ENCODE assay signal across 8 cellular contexts in the genomic region with DNA sequence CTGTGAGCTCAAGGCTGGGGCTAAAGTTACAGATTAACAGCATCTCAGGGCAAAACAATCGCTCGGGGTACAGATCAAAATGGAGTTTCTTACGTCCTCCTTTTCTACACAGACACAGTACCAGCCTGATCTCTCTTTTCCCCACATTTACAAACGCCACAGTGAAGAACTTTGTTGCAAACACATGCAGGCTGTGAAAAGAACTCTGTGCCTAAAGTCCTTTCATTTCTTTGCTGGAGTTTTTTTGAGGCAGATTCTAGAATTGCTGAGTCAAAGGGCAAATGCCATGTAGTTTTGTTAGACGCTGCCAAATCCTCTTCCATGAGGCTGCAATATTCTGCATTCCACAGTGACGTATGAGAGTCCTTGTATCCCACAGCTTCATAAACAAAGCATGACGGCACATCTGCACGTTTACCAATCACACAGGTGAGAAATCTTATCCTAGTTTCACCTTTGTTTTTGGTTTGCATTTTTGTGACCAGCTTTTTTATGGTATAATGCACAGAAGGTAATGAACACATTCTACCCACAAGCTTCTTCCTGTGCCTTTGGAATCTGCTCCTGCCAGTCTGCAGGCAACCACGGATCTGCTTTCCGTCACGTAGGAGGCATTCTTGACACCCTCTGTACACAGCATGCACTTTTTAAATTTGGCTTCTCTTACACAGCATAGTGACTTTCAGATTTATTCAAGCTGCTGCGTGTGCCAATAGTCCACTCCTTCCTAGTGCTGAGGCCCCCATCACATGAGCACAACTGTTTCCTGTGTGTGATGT. TPM values are rescaled to one million over a fixed set of nuclear protein-coding genes. Genes with fewer than 3 reads are reported as not detected.
A peak's percentile ranks its signal among the peaks of the same experiment; 100 is the strongest.
DNase-seq lines count a peak whose midpoint lies in the region; ATAC-seq and TF ChIP-seq lines count a peak whose summit lies in the region.

No MANE protein-coding gene starts in this region.

- no peak overlapping the region for H4K91ac ChIP-seq in neuronal stem cell (ENCODE audit: low read depth, low read length, poor library complexity)

- no peak for ATAC-seq in HG02588 (IDR thresholded peaks at IDR 0.05; ENCODE audit: unreplicated experiment)

- peak in 1 of 2 donors; percentile 42 for TF ChIP-seq EP300 in tibial nerve (IDR thresholded peaks at IDR 0.05)

- H3K27ac ChIP-seq in neuronal stem cell (replicated peaks; ENCODE audit: low read length) (no peak overlapping the region), tibial nerve (peak overlapping the region in 1 of 4 donors; percentile 59)

- H2BK5ac ChIP-seq in neuronal stem cell (ENCODE audit: low read length): no peak overlapping the region

- H2BK120ac ChIP-seq in neuronal stem cell (ENCODE audit: low read depth, low read length): no peak overlapping the region

- H3K4me3 ChIP-seq in AG10803 (ENCODE audit: low read length) (no peak overlapping the region; the same call in 1 of the 2 replicates), neuronal stem cell (ENCODE audit: low read length in 2 of 2) (no peak overlapping the region), tibial nerve (no peak overlapping the region)

- no peaks in the 10 kb centered on the region for H3K27me3 ChIP-seq in neuronal stem cell (ENCODE audit: control insufficient read depth in 3 of 3, insufficient read depth in 3 of 3, low read depth in 1 of 3, low read length in 3 of 3)
- H3K27me3 ChIP-seq in tibial nerve: no peaks in the 10 kb centered on the region

- peaks cover 0 to 3% of the 10 kb centered on the region in 2 donors for H3K9me3 ChIP-seq in neuronal stem cell (replicated peaks in 1 of 2; ENCODE audit: control insufficient read depth in 2 of 2, insufficient read depth in 1 of 2, low read depth in 1 of 2, low read length in 2 of 2)
- no peaks in the 10 kb centered on the region for H3K9me3 ChIP-seq in tibial nerve

- peaks cover 0 to 5% of the 10 kb centered on the region in 2 donors for H3K4me1 ChIP-seq in neuronal stem cell (ENCODE audit: control insufficient read depth in 2 of 2, insufficient read depth in 1 of 2, low read depth in 1 of 2, low read length in 2 of 2)
- H3K4me1 ChIP-seq in tibial nerve: peaks cover 0 to 18% (median 3%) of the 10 kb centered on the region in 4 donors

- no peak for TF ChIP-seq POLR2A in tibial nerve (IDR thresholded peaks at IDR 0.05)

- no peak overlapping the region for H2BK12ac ChIP-seq in neuronal stem cell (ENCODE audit: low read length)

- H3K79me1 ChIP-seq in neuronal stem cell (ENCODE audit: low read depth, low read length): no peaks in the 10 kb centered on the region

- no peak overlapping the region for H3K9ac ChIP-seq in neuronal stem cell (ENCODE audit: low read depth, low read length, poor library complexity)

- peaks cover 7 to 13% of the 10 kb centered on the region in 2 donors for H3K36me3 ChIP-seq in neuronal stem cell (replicated peaks in 1 of 2; ENCODE audit: control insufficient read depth in 2 of 2, insufficient read depth in 2 of 2, low read length in 2 of 2)
- peaks cover 0 to 23% (median 0%) of the 10 kb centered on the region in 3 donors for H3K36me3 ChIP-seq in tibial nerve

- no peak overlapping the region for H3K4ac ChIP-seq in neuronal stem cell (ENCODE audit: low read length)

- TF ChIP-seq CTCF in AG10803 (conservative IDR thresholded peaks at IDR 0.05; ENCODE audit: low read length) (no peak), tibial nerve (IDR thresholded peaks at IDR 0.05) (no peak), GM10266 (IDR thresholded peaks at IDR 0.05; ENCODE audit: control insufficient read depth, insufficient read depth, low read depth, missing control alignments) (no peak)

- H3K18ac ChIP-seq in neuronal stem cell (ENCODE audit: low read length): no peak overlapping the region

- no peak overlapping the region for H3K14ac ChIP-seq in neuronal stem cell (ENCODE audit: low read length)

- no peak overlapping the region for H2AK5ac ChIP-seq in neuronal stem cell (ENCODE audit: low read depth, low read length)

- no peak overlapping the region for H2BK15ac ChIP-seq in neuronal stem cell (ENCODE audit: low read length)

- no CpG with 5 or more reads among the region's 12 CpGs for WGBS in neuronal stem cell (ENCODE audit: extremely low coverage in 2 of 2, insufficient read length in 2 of 2, insufficient replicate concordance in 1 of 2), 2 donors
- 24% methylated on average over 12 of the region's 12 CpGs for WGBS in tibial nerve, 2 donors

- no peak overlapping the region for H4K8ac ChIP-seq in neuronal stem cell (ENCODE audit: low read depth, low read length)

- peak overlapping the region; percentile 11 for H2AFZ ChIP-seq in neuronal stem cell (ENCODE audit: low read length)

- no peak overlapping the region for H3K23ac ChIP-seq in neuronal stem cell (ENCODE audit: low read depth, low read length, poor library complexity)

- DNase-seq in AG10803 (ENCODE audit: low read depth) (peak; percentile 92), NCI-H226 (peak; percentile 86), fibroblast of peridontal ligament (ENCODE audit: extremely low read depth) (peak; percentile 91), neuronal stem cell (ENCODE audit: low spot score) (no peak), tibial nerve (ENCODE audit: low spot score in 2 of 2) (no peak), GM10266 (ENCODE audit: extremely low spot score) (no peak)
- no peak for DNase-seq in activated CD4-positive, alpha-beta T cell treated with anti-CD3 and anti-CD28 coated beads, Interleukin-2, amount 50 U/mL, for 48 hours

- no peak overlapping the region for H3K4me2 ChIP-seq in neuronal stem cell (ENCODE audit: insufficient read depth, low read length, poor library complexity, severe bottlenecking)

RNA-seq across cellular contexts. Expression of gene LPCAT1, which starts 44.6 kb away (rescaled TPM):
- 92.2 TPM for polyA plus RNA-seq in neuronal stem cell (2013, experiment 1 of 2)
- 93.4 TPM for polyA plus RNA-seq in neuronal stem cell (2013, experiment 2 of 2)
- 10 to 100 TPM; 23.4 to 45.3 (median 26.8) TPM for total RNA-seq in tibial nerve

Comparison
In these comparisons a context has a peak if more than half of its experiments do, and no peak if none do; other contexts are left out.
1. DNase-seq: peak in AG10803 (single experiment), NCI-H226 (single experiment) and fibroblast of peridontal ligament (single experiment); none in neuronal stem cell (single experiment), tibial nerve (0 of 2), GM10266 (single experiment) and activated CD4-positive, alpha-beta T cell treated with anti-CD3 and anti-CD28 coated beads, Interleukin-2, amount 50 U/mL, for 48 hours (0 of 2).